In genomic region chr18:6478111-6478510, GRCh38 we compare ENCODE assay signal across 32 cellular contexts.
"Had no signal": no experiment of that assay in that cellular context is flagged by ENCODE, and none has a peak within 500 bp of the region (broad histone marks: within the 10 kb centered on the region; RNA-seq: fewer than 3 reads in every experiment).

No MANE protein-coding gene starts in this region.

- ATAC-seq: activated CD8-positive, alpha-beta T cell treated with anti-CD3 and anti-CD28 coated beads for 36 hours; activated naive CD4-positive, alpha-beta T cell treated with anti-CD3 and anti-CD28 coated beads, Interleukin-2, amount 50 U/mL, for 72 hours; activated T-cell treated with anti-CD3 and anti-CD28 coated beads, Interleukin-2, amount 50 U/mL, for 4 hours; activated T-cell treated with anti-CD3 and anti-CD28 coated beads, Interleukin-2, amount 50 U/mL, for 72 hours; activated T-helper 17 cell treated with anti-CD3 and anti-CD28 coated beads, Interleukin-2, amount 50 U/mL, for 72 hours; body of pancreas; T-cell; T-helper 17 cell had no signal

- H3K27ac ChIP-seq: adrenal gland, body of pancreas, brain microvascular endothelial cell, breast epithelium, VCaP had no signal

- H3K27me3 ChIP-seq: adrenal gland, body of pancreas, brain microvascular endothelial cell, breast epithelium had no signal

- H3K4me3 ChIP-seq: adrenal gland, body of pancreas, breast epithelium had no signal

- DNase-seq: activated B cell treated with CpG ODN at 0.5 μM for 24 hours; activated CD4-positive, alpha-beta memory T cell treated with anti-CD3 and anti-CD28 coated beads for 36 hours; activated CD4-positive, alpha-beta T cell treated with anti-CD3 and anti-CD28 coated beads for 4 hours; activated CD4-positive, alpha-beta T cell treated with anti-CD3 and anti-CD28 coated beads, Interleukin-2, amount 10 ng/mL, durations not matched to agents 24 days and 14 days; activated CD4-positive, alpha-beta T cell treated with anti-CD3 and anti-CD28 coated beads, Interleukin-2, amount 50 U/mL, for 1 hour; activated CD4-positive, alpha-beta T cell treated with anti-CD3 and anti-CD28 coated beads, Interleukin-2, amount 50 U/mL, for 4 hours; activated CD4-positive, CD25-positive, alpha-beta regulatory T cell treated with anti-CD3 and anti-CD28 coated beads, Interleukin-2, amount 50 U/mL, for 72 hours; activated CD8-positive, alpha-beta memory T cell treated with anti-CD3 and anti-CD28 coated beads, Interleukin-2, amount 50 U/mL, for 4 hours; activated CD8-positive, alpha-beta T cell treated with anti-CD3 and anti-CD28 coated beads for 36 hours; activated effector memory CD4-positive, alpha-beta T cell treated with anti-CD3 and anti-CD28 coated beads, Interleukin-2, amount 50 U/mL, for 16 hours; activated gamma-delta T cell treated with Interleukin-2 at 50 U/mL for 16 hours; activated naive CD4-positive, alpha-beta T cell; activated naive CD4-positive, alpha-beta T cell treated with anti-CD3 and anti-CD28 coated beads for 36 hours; activated naive CD4-positive, alpha-beta T cell treated with anti-CD3 and anti-CD28 coated beads, Interleukin-2, amount 50 U/mL, for 16 hours; activated naive CD8-positive, alpha-beta T cell treated with anti-CD3 and anti-CD28 coated beads for 36 hours; activated T-cell treated with anti-CD3 and anti-CD28 coated beads for 4 hours; activated T-cell treated with anti-CD3 and anti-CD28 coated beads, Interleukin-2, amount 50 U/mL, for 1 hour; activated T-cell treated with anti-CD3 and anti-CD28 coated beads, Interleukin-2, amount 50 U/mL, for 4 hours; activated T-cell treated with anti-CD3 and anti-CD28 coated beads, Interleukin-2, amount 50 U/mL, for 72 hours; adrenal gland; amniotic stem cell; aorta; body of pancreas; brain microvascular endothelial cell; cerebellar nuclear complex; T-cell; T-helper 17 cell; T-helper 9 cell had no signal

- H3K36me3 ChIP-seq: adrenal gland, brain microvascular endothelial cell, breast epithelium had no signal

- H3K4me1 ChIP-seq: adrenal gland, breast epithelium had no signal

- H3K9me3 ChIP-seq: adrenal gland, body of pancreas, breast epithelium had no signal
